In genomic region chr2:23360571-23361125, GRCh38 we compare ENCODE assay signal across 1 cellular context.
A peak's percentile ranks its signal among the peaks of the same experiment; 100 is the strongest.
TF ChIP-seq lines count a peak whose summit lies in the region.

No MANE protein-coding gene starts in this region.

TF ChIP-seq in K562, 482 proteins besides CTCF, POLR2A, EP300 and RAD21 (continued from another document and continues in another):
- TF ChIP-seq, protein P1, sequence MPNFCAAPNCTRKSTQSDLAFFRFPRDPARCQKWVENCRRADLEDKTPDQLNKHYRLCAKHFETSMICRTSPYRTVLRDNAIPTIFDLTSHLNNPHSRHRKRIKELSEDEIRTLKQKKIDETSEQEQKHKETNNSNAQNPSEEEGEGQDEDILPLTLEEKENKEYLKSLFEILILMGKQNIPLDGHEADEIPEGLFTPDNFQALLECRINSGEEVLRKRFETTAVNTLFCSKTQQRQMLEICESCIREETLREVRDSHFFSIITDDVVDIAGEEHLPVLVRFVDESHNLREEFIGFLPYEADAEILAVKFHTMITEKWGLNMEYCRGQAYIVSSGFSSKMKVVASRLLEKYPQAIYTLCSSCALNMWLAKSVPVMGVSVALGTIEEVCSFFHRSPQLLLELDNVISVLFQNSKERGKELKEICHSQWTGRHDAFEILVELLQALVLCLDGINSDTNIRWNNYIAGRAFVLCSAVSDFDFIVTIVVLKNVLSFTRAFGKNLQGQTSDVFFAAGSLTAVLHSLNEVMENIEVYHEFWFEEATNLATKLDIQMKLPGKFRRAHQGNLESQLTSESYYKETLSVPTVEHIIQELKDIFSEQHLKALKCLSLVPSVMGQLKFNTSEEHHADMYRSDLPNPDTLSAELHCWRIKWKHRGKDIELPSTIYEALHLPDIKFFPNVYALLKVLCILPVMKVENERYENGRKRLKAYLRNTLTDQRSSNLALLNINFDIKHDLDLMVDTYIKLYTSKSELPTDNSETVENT (CRISPR knock-in tag; IDR thresholded peaks at IDR 0.05): no peak
- TF ChIP-seq TCF7L2 (IDR thresholded peaks at IDR 0.05; ENCODE audit: low read depth, low read length) (no peak), ZNF75A (CRISPR knock-in tag; IDR thresholded peaks at IDR 0.05) (0 out of 2 replicates have a peak, but pooled peaks have one; percentile 42), RAD51 (IDR thresholded peaks at IDR 0.05; ENCODE audit: borderline replicate concordance, low read depth) (peak; percentile 42; the same call in 1 of the 2 replicates), ZNF76 (CRISPR knock-in tag; IDR thresholded peaks at IDR 0.05; ENCODE audit: borderline replicate concordance) (0 out of 2 replicates have a peak, but pooled peaks have one; percentile 57), VEZF1 (CRISPR knock-in tag; IDR thresholded peaks at IDR 0.05) (peak; percentile 85), EP400 (IDR thresholded peaks at IDR 0.05) (peak; percentile 72), ETV1 (tag; conservative IDR thresholded peaks at IDR 0.05; ENCODE audit: low read depth) (peak; percentile 80), KLF6 (CRISPR knock-in tag; IDR thresholded peaks at IDR 0.05; ENCODE audit: borderline replicate concordance) (0 out of 2 replicates have a peak, but pooled peaks have one; percentile 54), CEBPG (CRISPR knock-in tag; IDR thresholded peaks at IDR 0.05) (no peak), CEBPG (tag; conservative IDR thresholded peaks at IDR 0.05 in 1 of 2, IDR thresholded peaks at IDR 0.05 in 1 of 2) (peak; percentile 56 to 83; a peak in 3 of 4 replicates), CBX3 (IDR thresholded peaks at IDR 0.05; ENCODE audit: borderline replicate concordance in 1 of 2, low read length in 2 of 2) (no peak), RNF2 (IDR thresholded peaks at IDR 0.05) (peak; percentile 82; the same call in 1 of the 2 replicates), ZNF384 (IDR thresholded peaks at IDR 0.05; ENCODE audit: low read depth, low read length) (no peak), GABPA (tag; conservative IDR thresholded peaks at IDR 0.05; ENCODE audit: low read depth) (peak; percentile 71), CREB1 (IDR thresholded peaks at IDR 0.05) (no peak), CREB1 (CRISPR knock-in tag; IDR thresholded peaks at IDR 0.05) (no peak), CXXC5 (CRISPR knock-in tag; IDR thresholded peaks at IDR 0.05) (peak; percentile 63), RCOR1 (IDR thresholded peaks at IDR 0.05; ENCODE audit: borderline replicate concordance in 1 of 2, low read depth in 2 of 2, low read length in 2 of 2) (peak in 1 of 2 experiments; percentile 35; a peak in 1 of 4 replicates), MCM2 (IDR thresholded peaks at IDR 0.05; ENCODE audit: low read depth) (no peak), MYC (IDR thresholded peaks at IDR 0.05; ENCODE audit: low read depth, low read length) (peak; percentile 95), MYC (CRISPR knock-in tag; IDR thresholded peaks at IDR 0.05; ENCODE audit: borderline replicate concordance, low read depth) (no peak; the same call in 1 of the 2 replicates), ZNF311 (CRISPR knock-in tag; IDR thresholded peaks at IDR 0.05) (peak; percentile 53; the same call in 1 of the 2 replicates), SMAD4 (CRISPR knock-in tag; conservative IDR thresholded peaks at IDR 0.05) (peak; percentile 58), HDAC8 (tag; IDR thresholded peaks at IDR 0.05) (no peak), MAX (CRISPR knock-in tag; IDR thresholded peaks at IDR 0.05) (peak; percentile 31; the same call in 1 of the 2 replicates), TEAD4 (IDR thresholded peaks at IDR 0.05; ENCODE audit: low read length) (no peak), TEAD4 (CRISPR knock-in tag; IDR thresholded peaks at IDR 0.05; ENCODE audit: borderline replicate concordance) (no peak)
- TF ChIP-seq, protein P2, sequence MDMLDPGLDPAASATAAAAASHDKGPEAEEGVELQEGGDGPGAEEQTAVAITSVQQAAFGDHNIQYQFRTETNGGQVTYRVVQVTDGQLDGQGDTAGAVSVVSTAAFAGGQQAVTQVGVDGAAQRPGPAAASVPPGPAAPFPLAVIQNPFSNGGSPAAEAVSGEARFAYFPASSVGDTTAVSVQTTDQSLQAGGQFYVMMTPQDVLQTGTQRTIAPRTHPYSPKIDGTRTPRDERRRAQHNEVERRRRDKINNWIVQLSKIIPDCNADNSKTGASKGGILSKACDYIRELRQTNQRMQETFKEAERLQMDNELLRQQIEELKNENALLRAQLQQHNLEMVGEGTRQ (CRISPR knock-in tag; IDR thresholded peaks at IDR 0.05): peak; percentile 75
- TF ChIP-seq, protein P3, sequence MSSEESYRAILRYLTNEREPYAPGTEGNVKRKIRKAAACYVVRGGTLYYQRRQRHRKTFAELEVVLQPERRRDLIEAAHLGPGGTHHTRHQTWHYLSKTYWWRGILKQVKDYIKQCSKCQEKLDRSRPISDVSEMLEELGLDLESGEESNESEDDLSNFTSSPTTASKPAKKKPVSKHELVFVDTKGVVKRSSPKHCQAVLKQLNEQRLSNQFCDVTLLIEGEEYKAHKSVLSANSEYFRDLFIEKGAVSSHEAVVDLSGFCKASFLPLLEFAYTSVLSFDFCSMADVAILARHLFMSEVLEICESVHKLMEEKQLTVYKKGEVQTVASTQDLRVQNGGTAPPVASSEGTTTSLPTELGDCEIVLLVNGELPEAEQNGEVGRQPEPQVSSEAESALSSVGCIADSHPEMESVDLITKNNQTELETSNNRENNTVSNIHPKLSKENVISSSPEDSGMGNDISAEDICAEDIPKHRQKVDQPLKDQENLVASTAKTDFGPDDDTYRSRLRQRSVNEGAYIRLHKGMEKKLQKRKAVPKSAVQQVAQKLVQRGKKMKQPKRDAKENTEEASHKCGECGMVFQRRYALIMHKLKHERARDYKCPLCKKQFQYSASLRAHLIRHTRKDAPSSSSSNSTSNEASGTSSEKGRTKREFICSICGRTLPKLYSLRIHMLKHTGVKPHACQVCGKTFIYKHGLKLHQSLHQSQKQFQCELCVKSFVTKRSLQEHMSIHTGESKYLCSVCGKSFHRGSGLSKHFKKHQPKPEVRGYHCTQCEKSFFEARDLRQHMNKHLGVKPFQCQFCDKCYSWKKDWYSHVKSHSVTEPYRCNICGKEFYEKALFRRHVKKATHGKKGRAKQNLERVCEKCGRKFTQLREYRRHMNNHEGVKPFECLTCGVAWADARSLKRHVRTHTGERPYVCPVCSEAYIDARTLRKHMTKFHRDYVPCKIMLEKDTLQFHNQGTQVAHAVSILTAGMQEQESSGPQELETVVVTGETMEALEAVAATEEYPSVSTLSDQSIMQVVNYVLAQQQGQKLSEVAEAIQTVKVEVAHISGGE (CRISPR knock-in tag; IDR thresholded peaks at IDR 0.05): no peak
- TF ChIP-seq, protein P4, sequence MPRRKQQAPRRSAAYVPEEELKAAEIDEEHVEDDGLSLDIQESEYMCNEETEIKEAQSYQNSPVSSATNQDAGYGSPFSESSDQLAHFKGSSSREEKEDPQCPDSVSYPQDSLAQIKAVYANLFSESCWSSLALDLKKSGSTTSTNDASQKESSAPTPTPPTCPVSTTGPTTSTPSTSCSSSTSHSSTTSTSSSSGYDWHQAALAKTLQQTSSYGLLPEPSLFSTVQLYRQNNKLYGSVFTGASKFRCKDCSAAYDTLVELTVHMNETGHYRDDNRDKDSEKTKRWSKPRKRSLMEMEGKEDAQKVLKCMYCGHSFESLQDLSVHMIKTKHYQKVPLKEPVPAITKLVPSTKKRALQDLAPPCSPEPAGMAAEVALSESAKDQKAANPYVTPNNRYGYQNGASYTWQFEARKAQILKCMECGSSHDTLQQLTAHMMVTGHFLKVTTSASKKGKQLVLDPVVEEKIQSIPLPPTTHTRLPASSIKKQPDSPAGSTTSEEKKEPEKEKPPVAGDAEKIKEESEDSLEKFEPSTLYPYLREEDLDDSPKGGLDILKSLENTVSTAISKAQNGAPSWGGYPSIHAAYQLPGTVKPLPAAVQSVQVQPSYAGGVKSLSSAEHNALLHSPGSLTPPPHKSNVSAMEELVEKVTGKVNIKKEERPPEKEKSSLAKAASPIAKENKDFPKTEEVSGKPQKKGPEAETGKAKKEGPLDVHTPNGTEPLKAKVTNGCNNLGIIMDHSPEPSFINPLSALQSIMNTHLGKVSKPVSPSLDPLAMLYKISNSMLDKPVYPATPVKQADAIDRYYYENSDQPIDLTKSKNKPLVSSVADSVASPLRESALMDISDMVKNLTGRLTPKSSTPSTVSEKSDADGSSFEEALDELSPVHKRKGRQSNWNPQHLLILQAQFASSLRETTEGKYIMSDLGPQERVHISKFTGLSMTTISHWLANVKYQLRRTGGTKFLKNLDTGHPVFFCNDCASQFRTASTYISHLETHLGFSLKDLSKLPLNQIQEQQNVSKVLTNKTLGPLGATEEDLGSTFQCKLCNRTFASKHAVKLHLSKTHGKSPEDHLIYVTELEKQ (CRISPR knock-in tag; IDR thresholded peaks at IDR 0.05): peak; percentile 62; the same call in 1 of the 2 replicates
- TF ChIP-seq, protein P5, sequence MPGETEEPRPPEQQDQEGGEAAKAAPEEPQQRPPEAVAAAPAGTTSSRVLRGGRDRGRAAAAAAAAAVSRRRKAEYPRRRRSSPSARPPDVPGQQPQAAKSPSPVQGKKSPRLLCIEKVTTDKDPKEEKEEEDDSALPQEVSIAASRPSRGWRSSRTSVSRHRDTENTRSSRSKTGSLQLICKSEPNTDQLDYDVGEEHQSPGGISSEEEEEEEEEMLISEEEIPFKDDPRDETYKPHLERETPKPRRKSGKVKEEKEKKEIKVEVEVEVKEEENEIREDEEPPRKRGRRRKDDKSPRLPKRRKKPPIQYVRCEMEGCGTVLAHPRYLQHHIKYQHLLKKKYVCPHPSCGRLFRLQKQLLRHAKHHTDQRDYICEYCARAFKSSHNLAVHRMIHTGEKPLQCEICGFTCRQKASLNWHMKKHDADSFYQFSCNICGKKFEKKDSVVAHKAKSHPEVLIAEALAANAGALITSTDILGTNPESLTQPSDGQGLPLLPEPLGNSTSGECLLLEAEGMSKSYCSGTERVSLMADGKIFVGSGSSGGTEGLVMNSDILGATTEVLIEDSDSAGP (CRISPR knock-in tag; IDR thresholded peaks at IDR 0.05): no peak
